In the genomic region with DNA sequence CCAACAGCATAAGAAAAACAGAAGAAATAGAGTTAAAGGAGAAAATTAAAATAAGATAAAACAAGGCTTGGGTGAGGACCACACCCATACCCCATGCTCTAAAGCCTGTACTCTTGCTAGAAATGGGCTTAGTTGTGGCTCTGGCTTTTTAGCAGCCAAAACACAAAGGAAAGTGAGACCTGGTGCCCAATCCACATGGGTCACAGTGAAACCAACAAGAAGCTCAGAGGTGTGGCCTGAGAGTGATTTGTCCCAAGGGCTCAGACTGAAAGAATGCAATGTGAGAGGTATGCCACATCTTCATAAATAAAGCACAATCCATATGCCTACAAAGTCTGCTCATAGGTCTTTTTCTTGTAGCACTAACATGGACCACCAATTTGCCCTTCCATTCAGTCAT, we compare ENCODE assay signal across 24 cellular contexts.
"Had no signal": no experiment of that assay in that cellular context is flagged by ENCODE, and none has a peak within 500 bp of the region (broad histone marks: within the 10 kb centered on the region; RNA-seq: fewer than 3 reads in every experiment).

No MANE protein-coding gene starts in this region.

- H3K27me3 ChIP-seq: MG63 had no signal

- H3K4me3 ChIP-seq: MG63 had no signal

- DNase-seq: Karpas-422; KBM-7; MG63; NCI-H1092; NCI-H1105 treated with DMSO at 0.1 percent for 48 hours; NCI-H1417 treated with DMSO at 0.1 percent for 48 hours; NCI-H146; NCI-H1694 treated with DMSO at 0.1 percent for 48 hours; NCI-H2029; NCI-H2081 treated with DMSO at 0.1 percent for 48 hours; NCI-H2171; NCI-H226; NCI-H446; NCI-H510A; NCI-H524 treated with DMSO at 0.1 percent for 48 hours; NCI-H69; NCI-H774; NK-92 treated with Interleukin-12 subunit alpha and Interleukin-12 subunit beta, amount 100 ng/mL, for 24 hours; PC-3; SHP77; SK-N-SH had no signal

- H3K4me2 ChIP-seq: SK-N-SH had no signal

- H3K9ac ChIP-seq: SK-N-SH had no signal

- H3K9me3 ChIP-seq: MG63, SK-N-SH had no signal

- H3K27ac ChIP-seq: RWPE1 had no signal

- ATAC-seq: HepG2, Panc1, PC-3 had no signal
